In the genomic region with DNA sequence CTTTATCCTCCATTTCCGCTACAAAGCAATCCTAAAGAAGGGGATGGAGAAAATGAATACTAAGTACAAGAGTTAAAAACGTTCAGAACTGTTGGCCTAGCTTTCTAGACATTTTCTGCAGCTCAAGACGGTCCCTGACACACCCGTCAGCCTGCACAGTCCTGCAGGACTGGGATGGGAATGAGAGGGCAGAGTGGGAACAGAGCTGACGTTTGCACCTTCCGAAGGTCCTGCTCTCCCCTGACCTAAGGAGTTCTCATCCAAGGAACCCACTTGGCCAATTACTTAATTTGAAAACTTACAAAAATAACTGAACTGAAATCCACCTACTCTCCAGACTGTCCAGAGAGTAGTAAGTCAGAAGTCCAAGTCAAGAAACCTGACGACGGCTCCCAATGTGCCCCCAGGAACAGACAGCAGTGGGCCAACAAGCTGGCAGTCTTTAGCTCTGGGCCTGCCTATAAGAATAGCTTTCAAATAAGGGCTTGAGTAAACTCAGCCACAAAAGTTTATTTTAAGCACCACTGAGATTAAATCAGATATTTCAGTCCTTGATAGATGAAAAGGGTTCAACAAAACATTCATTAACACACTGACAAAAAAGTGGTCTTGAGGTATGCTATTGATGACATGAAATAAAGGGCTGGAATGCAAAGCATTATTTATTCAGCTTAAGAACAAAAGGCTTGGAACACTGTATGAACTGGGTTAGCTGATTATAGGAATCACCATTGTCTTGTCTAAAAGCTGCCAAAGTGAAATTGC, we compare ENCODE assay signal across 2 cellular contexts.
TF ChIP-seq lines count a peak whose summit lies in the region.

No MANE protein-coding gene starts in this region.

TF ChIP-seq in K562, 482 proteins besides CTCF, POLR2A, EP300 and RAD21 (continued from another document):
- TF ChIP-seq RBM17 (IDR thresholded peaks at IDR 0.05; ENCODE audit: borderline replicate concordance, low read depth, low read length) (no peak), BRF1 (IDR thresholded peaks at IDR 0.05; ENCODE audit: borderline replicate concordance, extremely low read depth, insufficient read length) (no peak), CBX5 (IDR thresholded peaks at IDR 0.05; ENCODE audit: borderline replicate concordance, low read depth) (no peak), TCF7L2 (IDR thresholded peaks at IDR 0.05; ENCODE audit: low read depth, low read length) (no peak)

TF ChIP-seq in HEK293T, 16 proteins besides CTCF, POLR2A, EP300 and RAD21 (continued from another document):
- TF ChIP-seq CTBP1 (IDR thresholded peaks at IDR 0.05; ENCODE audit: borderline replicate concordance) (no peak), LEF1 (IDR thresholded peaks at IDR 0.05; ENCODE audit: borderline replicate concordance) (no peak), L3MBTL2 (conservative IDR thresholded peaks at IDR 0.05) (no peak), FOXA1 (IDR thresholded peaks at IDR 0.05) (no peak), HDGF (IDR thresholded peaks at IDR 0.05; ENCODE audit: borderline replicate concordance) (no peak), FOXK2 (IDR thresholded peaks at IDR 0.05) (no peak), ZNF384 (IDR thresholded peaks at IDR 0.05) (no peak), FOXM1 (IDR thresholded peaks at IDR 0.05; ENCODE audit: borderline replicate concordance) (no peak), TARDBP (IDR thresholded peaks at IDR 0.05) (no peak), BHLHE40 (IDR thresholded peaks at IDR 0.05; ENCODE audit: borderline replicate concordance) (no peak), SP1 (IDR thresholded peaks at IDR 0.05) (no peak)
